ENCODE assay signal across 22 cellular contexts in the genomic region with DNA sequence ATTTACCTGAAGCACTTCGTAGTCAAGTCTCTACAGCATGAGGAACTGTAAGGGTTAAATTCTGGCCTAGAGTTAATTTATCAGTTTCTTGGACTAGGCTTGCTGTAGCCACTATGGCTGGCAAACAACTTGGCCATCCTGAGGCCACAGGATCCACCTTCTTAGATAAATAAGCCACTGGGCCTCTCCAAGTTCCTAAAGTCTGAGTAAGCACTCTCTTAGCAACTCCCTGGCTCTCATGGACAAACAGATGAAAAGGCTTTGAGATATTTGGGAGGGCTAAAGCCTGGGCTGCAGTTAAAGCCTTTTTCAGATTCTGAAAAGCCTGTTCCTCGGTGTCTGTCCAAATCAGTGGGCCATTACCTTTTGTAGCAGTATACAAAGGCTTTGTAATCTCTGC.
"Had no signal": no experiment of that assay in that cellular context is flagged by ENCODE, and none has a peak within 500 bp of the region (broad histone marks: within the 10 kb centered on the region; RNA-seq: fewer than 3 reads in every experiment).

No MANE protein-coding gene starts in this region.

- H3K9me3 Mint-ChIP-seq: activated CD8-positive, alpha-beta T cell treated with anti-CD3 and anti-CD28 coated beads for 36 hours; activated T-cell treated with anti-CD3 and anti-CD28 coated beads, Interleukin-2, amount 50 U/mL, for 24 hours; dendritic cell treated with granulocyte-macrophage colony-stimulating factor and Interleukin-4, amounts not matched to agents 40 ng/mL and 50 ng/mL, for 4 days; natural killer cell treated with Interleukin-12 subunit alpha and Interleukin-12 subunit beta and Interleukin-15 and Interleukin-18, amount 100 ng/mL, for 72 hours; stimulated activated naive CD8-positive, alpha-beta T cell treated with anti-CD3 and anti-CD28 coated beads, Interleukin-15, amount 100 ng/mL, for 72 hours had no signal

- H3K4me3 Mint-ChIP-seq: dendritic cell treated with granulocyte-macrophage colony-stimulating factor and Interleukin-4, amounts not matched to agents 40 ng/mL and 50 ng/mL, for 4 days; natural killer cell treated with Interleukin-12 subunit alpha and Interleukin-12 subunit beta and Interleukin-15 and Interleukin-18, amount 100 ng/mL, for 72 hours had no signal

- H3K27me3 ChIP-seq: right lobe of liver, transverse colon, vagina had no signal

- H3K4me3 ChIP-seq: esophagus squamous epithelium, heart right ventricle, pancreas, right lobe of liver, suprapubic skin, transverse colon, vagina had no signal

- ATAC-seq: activated CD8-positive, alpha-beta T cell treated with anti-CD3 and anti-CD28 coated beads for 36 hours; heart right ventricle; natural killer cell treated with Interleukin-12 subunit alpha and Interleukin-12 subunit beta and Interleukin-15 and Interleukin-18, amount 100 ng/mL, for 72 hours; pancreas; right lobe of liver; stimulated activated naive CD8-positive, alpha-beta T cell treated with anti-CD3 and anti-CD28 coated beads, Interleukin-15, amount 100 ng/mL, for 72 hours had no signal

- DNase-seq: activated CD4-positive, alpha-beta T cell treated with anti-CD3 and anti-CD28 coated beads for 48 hours; activated CD4-positive, CD25-positive, alpha-beta regulatory T cell; activated naive CD4-positive, alpha-beta T cell treated with anti-CD3 and anti-CD28 coated beads, Interleukin-2, amount 50 U/mL, for 16 hours; activated T-cell treated with anti-CD3 and anti-CD28 coated beads, Interleukin-2, amount 50 U/mL, for 24 hours; amniotic stem cell; effector memory CD4-positive, alpha-beta T cell; esophagus squamous epithelium; heart right ventricle; pancreas; right lobe of liver; small intestine; stimulated activated CD4-positive, alpha-beta T cell treated with anti-CD3 and anti-CD28 coated beads, Interleukin-15, amount 100 ng/mL, for 24 hours; stimulated activated CD4-positive, alpha-beta T cell treated with anti-CD3 and anti-CD28 coated beads, Interleukin-2, amount 100 ng/mL, for 48 hours; stimulated activated naive CD8-positive, alpha-beta T cell treated with anti-CD3 and anti-CD28 coated beads, Interleukin-15, amount 100 ng/mL, for 72 hours; T-helper 9 cell; transverse colon had no signal

- H3K27ac ChIP-seq: esophagus squamous epithelium, heart right ventricle, neutrophil, pancreas, right lobe of liver, suprapubic skin, transverse colon, vagina had no signal

- H3K36me3 Mint-ChIP-seq: natural killer cell treated with Interleukin-12 subunit alpha and Interleukin-12 subunit beta and Interleukin-15 and Interleukin-18, amount 100 ng/mL, for 72 hours had no signal

- H3K27me3 Mint-ChIP-seq: dendritic cell treated with granulocyte-macrophage colony-stimulating factor and Interleukin-4, amounts not matched to agents 40 ng/mL and 50 ng/mL, for 4 days had no signal

- H3K27ac Mint-ChIP-seq: activated CD8-positive, alpha-beta T cell treated with anti-CD3 and anti-CD28 coated beads for 36 hours; activated T-cell treated with anti-CD3 and anti-CD28 coated beads, Interleukin-2, amount 50 U/mL, for 24 hours; dendritic cell treated with granulocyte-macrophage colony-stimulating factor and Interleukin-4, amounts not matched to agents 40 ng/mL and 50 ng/mL, for 4 days; natural killer cell treated with Interleukin-12 subunit alpha and Interleukin-12 subunit beta and Interleukin-15 and Interleukin-18, amount 100 ng/mL, for 72 hours; stimulated activated naive CD8-positive, alpha-beta T cell treated with anti-CD3 and anti-CD28 coated beads, Interleukin-15, amount 100 ng/mL, for 72 hours had no signal
